In genomic region chr5:116681334-116682013, GRCh38 we compare ENCODE assay signal across 14 cellular contexts.
A peak's percentile ranks its signal among the peaks of the same experiment; 100 is the strongest.
DNase-seq lines count a peak whose midpoint lies in the region; ATAC-seq lines count a peak whose summit lies in the region.
"Had no signal": no experiment of that assay in that cellular context is flagged by ENCODE, and none has a peak within 500 bp of the region (broad histone marks: within the 10 kb centered on the region; RNA-seq: fewer than 3 reads in every experiment).

No MANE protein-coding gene starts in this region.

- DNase-seq in naive B cell (peak; percentile 8), nucleus accumbens (lab: John Stamatoyannopoulos, UW) (no peak), iPS-NIHi11 (ENCODE audit: low spot score) (no peak), putamen (ENCODE audit: low spot score) (no peak)
- DNase-seq in activated CD8-positive, alpha-beta memory T cell treated with anti-CD3 and anti-CD28 coated beads, Interleukin-2, amount 10 ng/mL, durations not matched to agents 7 days and 5 days, result no peak
- DNase-seq: COR-L47; effector CD8-positive, alpha-beta T cell; hippocampal formation; MV-4-11; naive thymus-derived CD4-positive, alpha-beta T cell had no signal

- CTCF ChIA-PET in activated CD8-positive, alpha-beta memory T cell treated with anti-CD3 and anti-CD28 coated beads, Interleukin-2, amount 10 ng/mL, durations not matched to agents 7 days and 5 days (lab: Charles Lee), result no interaction called here

- peak overlapping the region in 1 of 6 donors; percentile 21 for H3K27ac Mint-ChIP-seq in naive B cell
- no peak overlapping the region for H3K27ac Mint-ChIP-seq in activated CD8-positive, alpha-beta memory T cell treated with anti-CD3 and anti-CD28 coated beads, Interleukin-2, amount 10 ng/mL, durations not matched to agents 7 days and 5 days
- H3K27ac Mint-ChIP-seq: activated naive CD4-positive, alpha-beta T cell treated with anti-CD3 and anti-CD28 coated beads, Interleukin-2, amount 50 U/mL, for 72 hours; naive thymus-derived CD4-positive, alpha-beta T cell had no signal

- H3K4me3 Mint-ChIP-seq in naive B cell, result peak overlapping the region in 1 of 8 donors; percentile 16
- no peak overlapping the region for H3K4me3 Mint-ChIP-seq in activated CD8-positive, alpha-beta memory T cell treated with anti-CD3 and anti-CD28 coated beads, Interleukin-2, amount 10 ng/mL, durations not matched to agents 7 days and 5 days
- H3K4me3 Mint-ChIP-seq: naive thymus-derived CD4-positive, alpha-beta T cell had no signal

- peak; percentile 97 for ATAC-seq in GM18867 (IDR thresholded peaks at IDR 0.05; ENCODE audit: unreplicated experiment)
- peak; percentile 99 for ATAC-seq in GM21529 (IDR thresholded peaks at IDR 0.05; ENCODE audit: unreplicated experiment)
- ATAC-seq in HG03135 (IDR thresholded peaks at IDR 0.05; ENCODE audit: unreplicated experiment), result peak; percentile 98
- peak; percentile 73 to 87 for ATAC-seq in naive B cell (ENCODE audit: low read depth in 2 of 2)
- no peak for ATAC-seq in activated CD8-positive, alpha-beta memory T cell treated with anti-CD3 and anti-CD28 coated beads, Interleukin-2, amount 10 ng/mL, durations not matched to agents 7 days and 5 days
- ATAC-seq: activated naive CD4-positive, alpha-beta T cell treated with anti-CD3 and anti-CD28 coated beads, Interleukin-2, amount 50 U/mL, for 72 hours; naive thymus-derived CD4-positive, alpha-beta T cell had no signal

- H3K4me1 Mint-ChIP-seq in naive B cell, result peaks cover 0 to 4% (median 2%) of the 10 kb centered on the region in 3 donors
- no peaks in the 10 kb centered on the region for H3K4me1 Mint-ChIP-seq in activated CD8-positive, alpha-beta memory T cell treated with anti-CD3 and anti-CD28 coated beads, Interleukin-2, amount 10 ng/mL, durations not matched to agents 7 days and 5 days
- H3K4me1 Mint-ChIP-seq: naive thymus-derived CD4-positive, alpha-beta T cell had no signal

- peaks cover 0 to 4% (median 3%) of the 10 kb centered on the region in 3 donors for H3K27me3 Mint-ChIP-seq in naive B cell
- no peaks in the 10 kb centered on the region for H3K27me3 Mint-ChIP-seq in activated CD8-positive, alpha-beta memory T cell treated with anti-CD3 and anti-CD28 coated beads, Interleukin-2, amount 10 ng/mL, durations not matched to agents 7 days and 5 days

- peaks cover 0 to 9% (median 0%) of the 10 kb centered on the region in 7 donors for H3K9me3 Mint-ChIP-seq in naive B cell
- H3K9me3 Mint-ChIP-seq in activated CD8-positive, alpha-beta memory T cell treated with anti-CD3 and anti-CD28 coated beads, Interleukin-2, amount 10 ng/mL, durations not matched to agents 7 days and 5 days (ENCODE audit: low read depth), result no peaks in the 10 kb centered on the region

- no peaks in the 10 kb centered on the region for H3K36me3 Mint-ChIP-seq in naive B cell
- H3K36me3 Mint-ChIP-seq in activated CD8-positive, alpha-beta memory T cell treated with anti-CD3 and anti-CD28 coated beads, Interleukin-2, amount 10 ng/mL, durations not matched to agents 7 days and 5 days, result no peaks in the 10 kb centered on the region
- H3K36me3 Mint-ChIP-seq: activated naive CD4-positive, alpha-beta T cell treated with anti-CD3 and anti-CD28 coated beads, Interleukin-2, amount 50 U/mL, for 72 hours; naive thymus-derived CD4-positive, alpha-beta T cell had no signal
